In the genomic region with DNA sequence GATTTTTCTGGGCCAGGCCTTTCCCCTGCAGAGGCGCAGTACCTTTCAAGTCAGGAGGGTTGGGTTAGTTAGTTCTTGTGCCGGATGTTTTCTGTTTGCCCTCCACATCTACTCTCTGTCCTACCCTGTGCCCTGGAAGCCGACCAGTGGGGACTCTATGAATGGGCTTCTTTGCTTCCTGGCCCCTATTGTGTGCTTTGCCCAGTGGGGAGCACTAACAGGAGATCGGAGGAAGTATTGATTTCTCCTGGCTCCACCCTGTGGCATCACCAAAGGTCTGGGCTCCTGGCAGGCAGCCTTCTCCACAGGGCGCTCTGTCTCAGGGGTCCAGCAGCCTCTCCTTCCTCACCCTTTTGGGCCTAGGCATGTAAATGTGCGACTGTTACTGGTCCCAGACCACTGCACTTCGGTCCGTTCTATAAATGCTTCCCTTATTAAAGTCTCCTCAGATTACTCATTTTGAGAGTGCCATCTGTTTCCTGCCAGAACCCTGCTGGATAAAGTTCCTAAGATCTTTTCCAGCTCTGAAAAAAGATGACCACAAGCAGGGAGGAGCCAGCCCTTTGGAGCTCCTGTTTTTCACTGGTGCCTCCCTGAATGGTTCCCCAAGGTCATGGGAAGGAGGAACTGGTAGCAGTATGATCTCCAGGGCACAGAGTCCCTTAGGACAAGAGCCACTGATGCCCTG, we compare ENCODE assay signal across 1 cellular context.
TF ChIP-seq lines count a peak whose summit lies in the region.

No MANE protein-coding gene starts in this region.

TF ChIP-seq in IMR-90, 13 proteins besides CTCF, POLR2A, EP300 and RAD21 (continued from another document):
- no peak for TF ChIP-seq BHLHE40 (IDR thresholded peaks at IDR 0.05; ENCODE audit: low read depth, low read length)
- no peak for TF ChIP-seq RFX5 (IDR thresholded peaks at IDR 0.05; ENCODE audit: low read depth, low read length)
